ENCODE assay signal across 8 cellular contexts in the genomic region with DNA sequence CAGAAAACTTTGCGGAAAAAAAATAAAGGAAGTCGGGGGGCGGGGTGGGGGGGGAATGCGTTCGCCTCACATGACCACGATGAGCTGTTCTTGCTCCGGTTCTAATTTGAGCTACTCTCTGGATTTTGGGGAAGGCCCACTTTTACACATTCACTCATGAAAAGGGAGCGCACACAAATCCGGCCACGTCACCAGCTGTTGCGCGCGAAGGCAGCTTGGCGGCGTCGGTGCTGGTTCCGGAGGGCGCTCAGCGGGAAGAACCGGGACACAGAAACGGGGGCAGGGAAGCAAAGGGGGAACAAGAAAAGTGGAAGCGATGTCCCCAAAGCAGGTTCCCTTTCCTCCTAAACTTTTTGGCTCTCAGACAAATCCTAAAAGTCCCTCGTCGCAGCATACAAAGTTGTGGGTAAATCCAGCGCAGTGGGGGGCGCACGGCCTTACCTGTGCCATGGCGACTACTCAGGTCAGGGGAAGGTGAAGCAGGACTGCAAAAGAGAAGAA. TPM values are rescaled to one million over a fixed set of nuclear protein-coding genes. Genes with fewer than 3 reads are reported as not detected.
DNase-seq lines count a peak whose midpoint lies in the region; ATAC-seq and TF ChIP-seq lines count a peak whose summit lies in the region.

No MANE protein-coding gene starts in this region.

- ATAC-seq in GM19351 (IDR thresholded peaks at IDR 0.05; ENCODE audit: unreplicated experiment) = peak; percentile 24

- no peaks in the 10 kb centered on the region for H3K27me3 ChIP-seq in HUES6 (ENCODE audit: control insufficient read depth, insufficient read depth, low read length)
- no peaks in the 10 kb centered on the region for H3K27me3 ChIP-seq in iPS DF 6.9 (ENCODE audit: control insufficient read depth, insufficient read depth, low read length)
- no peaks in the 10 kb centered on the region for H3K27me3 ChIP-seq in sigmoid colon

- peak overlapping the region; percentile 99 for H3K9ac ChIP-seq in HUES6 (ENCODE audit: low read length)

- TF ChIP-seq CTCF in AG09319 (IDR thresholded peaks at IDR 0.05; ENCODE audit: low read depth, low read length) (peak; percentile 18), astrocyte of the spinal cord (IDR thresholded peaks at IDR 0.05; ENCODE audit: low read depth, low read length) (peak; percentile 13), sigmoid colon (IDR thresholded peaks at IDR 0.05) (peak in 1 of 4 experiments; percentile 28)

- H3K36me3 ChIP-seq in HUES6 (ENCODE audit: control insufficient read depth, insufficient read depth, low read length) = peaks cover 18% of the 10 kb centered on the region; the same call in 1 of the 2 replicates
- no peaks in the 10 kb centered on the region for H3K36me3 ChIP-seq in iPS DF 6.9 (ENCODE audit: control insufficient read depth, insufficient read depth, low read length)
- H3K36me3 ChIP-seq in sigmoid colon = no peaks in the 10 kb centered on the region

- DNase-seq in AG09319 (ENCODE audit: extremely low read depth, low read depth) (peak; percentile 63), T1000 (lab: John Stamatoyannopoulos, UW) (peak; percentile 57), astrocyte of the spinal cord (ENCODE audit: low read depth, low spot score) (peak; percentile 71), iPS DF 6.9 (ENCODE audit: low read depth, low spot score) (no peak), sigmoid colon (peak; percentile 94), cortex of kidney (lab: John Stamatoyannopoulos, UW) (no peak)

- H3K4me3 ChIP-seq in HUES6 (ENCODE audit: low read depth, low read length) (peak overlapping the region; percentile 100), astrocyte of the spinal cord (ENCODE audit: low read depth, low read length) (peak overlapping the region; percentile 86), iPS DF 6.9 (ENCODE audit: low read length) (peak overlapping the region; percentile 87), sigmoid colon (peak overlapping the region; percentile 94 to 100 (median 96))

- intact Hi-C loops in sigmoid colon (cut with DNase I) = loop anchor here (5.0 kb wide), 3 partner anchors 106 to 176 kb away; a partner anchor contains a TSS

- TF ChIP-seq EP300 in sigmoid colon (IDR thresholded peaks at IDR 0.05) = no peak

- no peak for TF ChIP-seq POLR2A in sigmoid colon (IDR thresholded peaks at IDR 0.05)

- H3K4me1 ChIP-seq in HUES6 (ENCODE audit: control insufficient read depth, insufficient read depth, low read length) (peaks cover 26% of the 10 kb centered on the region), iPS DF 6.9 (ENCODE audit: control insufficient read depth, insufficient read depth, low read length) (no peaks in the 10 kb centered on the region; the same call in 1 of the 2 replicates), sigmoid colon (peaks cover 0 to 54% (median 31%) of the 10 kb centered on the region in 4 donors)

- in situ Hi-C loops in astrocyte of the spinal cord (cut with HindIII; ENCODE audit: low sequenced_read_pairs) = no loop called here

- H3K27ac ChIP-seq in HUES6 (ENCODE audit: low read depth, low read length) (peak overlapping the region; percentile 97), iPS DF 6.9 (ENCODE audit: low read length) (no peak overlapping the region), sigmoid colon (peak overlapping the region; percentile 91 to 100 (median 97))

- no peaks in the 10 kb centered on the region for H3K9me3 ChIP-seq in HUES6 (ENCODE audit: control insufficient read depth, insufficient read depth, low read depth, low read length)
- H3K9me3 ChIP-seq in iPS DF 6.9 (ENCODE audit: control insufficient read depth, insufficient read depth, low read length) = no peaks in the 10 kb centered on the region
- H3K9me3 ChIP-seq in sigmoid colon = no peaks in the 10 kb centered on the region

- no CpG with 5 or more reads among the region's 28 CpGs for WGBS in iPS DF 6.9 (ENCODE audit: insufficient coverage, insufficient read length)
- WGBS in sigmoid colon, 2 donors = 1% methylated on average over 28 of the region's 28 CpGs

RNA-seq across cellular contexts. Expression of a gene that starts 0.6 kb away (rescaled TPM):
- total RNA-seq in sigmoid colon = 100 to 1,000 TPM; 152 to 224 (median 180) TPM
- 100 to 1,000 TPM; 113 to 145 (median 121) TPM for polyA plus RNA-seq in sigmoid colon

Comparison
In these comparisons a context has a peak if more than half of its experiments do, and no peak if none do; other contexts are left out.
1. DNase-seq: peak in AG09319 (single experiment), T1000 (single experiment), astrocyte of the spinal cord (single experiment) and sigmoid colon (single experiment); none in iPS DF 6.9 (single experiment) and cortex of kidney (single experiment).
2. Peak in every context shown above with its lines, with median percentiles within 50 percentile points of each other: H3K4me3 ChIP-seq.